8 cellular contexts compared by ENCODE assay signal in the genomic region with DNA sequence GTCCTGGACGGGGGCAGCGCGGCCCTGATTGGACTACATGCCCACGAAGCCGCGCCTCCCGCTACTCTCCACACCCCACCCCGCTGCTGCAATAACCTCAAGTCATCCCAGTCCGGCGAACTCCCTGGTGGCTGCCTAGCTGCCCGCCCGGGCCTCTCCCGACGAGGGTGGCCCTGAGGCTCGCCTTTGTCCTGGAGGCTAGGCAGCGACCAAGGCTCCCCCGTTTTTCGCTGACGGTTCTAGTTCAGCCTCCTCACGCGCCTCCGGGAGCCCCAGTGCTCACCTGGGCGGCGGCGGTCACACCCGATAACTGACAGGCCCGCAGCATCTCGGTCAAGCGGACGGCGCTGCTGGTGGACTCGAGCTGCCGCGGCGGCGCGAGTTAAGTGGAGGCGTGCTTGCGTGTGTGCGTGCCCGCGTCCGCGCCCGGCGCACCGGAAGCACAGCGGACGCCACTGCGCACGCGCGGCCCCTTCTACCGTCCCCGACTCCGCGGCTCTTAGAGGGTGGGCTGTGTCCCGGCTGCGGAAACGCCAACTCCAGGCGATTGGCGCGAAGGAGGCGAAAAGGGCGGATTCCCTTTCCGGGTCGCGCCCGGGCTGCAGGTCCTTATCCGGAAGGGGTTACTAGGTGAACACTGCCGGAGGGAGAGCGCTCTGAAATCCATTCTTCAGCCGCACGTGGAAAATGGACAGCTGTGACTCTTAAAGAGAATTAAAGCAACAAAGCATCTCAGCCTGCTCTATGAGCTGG. TPM values are rescaled to one million over a fixed set of nuclear protein-coding genes. Genes with fewer than 3 reads are reported as not detected.
DNase-seq lines count a peak whose midpoint lies in the region; TF ChIP-seq lines count a peak whose summit lies in the region.

A gene (minus strand): TSS at position 408 of the 753 bp plus-strand sequence. CDS start 80 bp downstream, at position 328.

- peak within 1 kb of the TSS; percentile 99 for H3K27ac ChIP-seq in suprapubic skin

- peak within 1 kb of the TSS; percentile 94 for H3K27ac Mint-ChIP-seq in activated naive CD4-positive, alpha-beta T cell treated with anti-CD3 and anti-CD28 coated beads, Interleukin-2, amount 10 ng/mL, durations not matched to agents 7 days and 5 days

- peak; percentile 86 for DNase-seq in GF-D8 (lab: John Stamatoyannopoulos, UW)
- peak; percentile 91 for DNase-seq in HEK293T (ENCODE audit: extremely low spot score)
- DNase-seq in MV-4-11 (lab: John Stamatoyannopoulos, UW) = peak; percentile 94
- peak; percentile 96 for DNase-seq in SK-N-DZ (ENCODE audit: low spot score)
- peak; percentile 96 for DNase-seq in activated naive CD4-positive, alpha-beta T cell treated with anti-CD3 and anti-CD28 coated beads, Interleukin-2, amount 10 ng/mL, durations not matched to agents 7 days and 5 days
- peak; percentile 91 for DNase-seq in germinal center (ENCODE audit: low spot score)
- DNase-seq in nucleus accumbens (lab: John Stamatoyannopoulos, UW) = peak; percentile 49 to 97 (median 93)
- DNase-seq in suprapubic skin (ENCODE audit: low spot score in 2 of 2) = peak; percentile 98

- no peaks in the 10 kb centered on the region for H3K9me3 ChIP-seq in suprapubic skin

- peak within 1 kb of the TSS; percentile 96 for H3K4me3 Mint-ChIP-seq in activated naive CD4-positive, alpha-beta T cell treated with anti-CD3 and anti-CD28 coated beads, Interleukin-2, amount 10 ng/mL, durations not matched to agents 7 days and 5 days

- peak within 1 kb of the TSS; percentile 90 for H3K4me3 ChIP-seq in suprapubic skin

- H3K27me3 Mint-ChIP-seq in activated naive CD4-positive, alpha-beta T cell treated with anti-CD3 and anti-CD28 coated beads, Interleukin-2, amount 10 ng/mL, durations not matched to agents 7 days and 5 days = no peaks in the 10 kb centered on the region

- TF ChIP-seq POLR2A in suprapubic skin (IDR thresholded peaks at IDR 0.05) = peak; percentile 82

- TF ChIP-seq EP300 in suprapubic skin (IDR thresholded peaks at IDR 0.05) = no peak

- CTCF ChIA-PET in HEK293T (lab: Yijun Ruan, JAX) = interaction anchor here (0.6 kb wide), 1 partner anchor 629 kb away, joined by 3 read pairs; no protein-coding TSS in a partner anchor
- CTCF ChIA-PET in activated naive CD4-positive, alpha-beta T cell treated with anti-CD3 and anti-CD28 coated beads, Interleukin-2, amount 10 ng/mL, durations not matched to agents 7 days and 5 days (lab: Charles Lee) = interaction anchor here (1.8 kb wide), 1 partner anchor 10 kb away, joined by 3 read pairs; no protein-coding TSS in a partner anchor

- H3K4me1 Mint-ChIP-seq in activated naive CD4-positive, alpha-beta T cell treated with anti-CD3 and anti-CD28 coated beads, Interleukin-2, amount 10 ng/mL, durations not matched to agents 7 days and 5 days = peaks cover 63% of the 10 kb centered on the region

- H3K27me3 ChIP-seq in suprapubic skin = no peaks in the 10 kb centered on the region

- no peak for TF ChIP-seq CTCF in suprapubic skin (IDR thresholded peaks at IDR 0.05)

- H3K36me3 ChIP-seq in suprapubic skin = no peaks in the 10 kb centered on the region

- POLR2A ChIA-PET in HEK293T (lab: Yijun Ruan, JAX) = interaction anchor here (0.6 to 3.2 kb wide), 15 partner anchors 10 to 475 kb away, joined by 3 to 40 read pairs (median 4); a partner anchor contains a TSS

- H3K36me3 Mint-ChIP-seq in activated naive CD4-positive, alpha-beta T cell treated with anti-CD3 and anti-CD28 coated beads, Interleukin-2, amount 10 ng/mL, durations not matched to agents 7 days and 5 days = peaks cover 25% of the 10 kb centered on the region

- under 1% methylated on average over 21 of the region's 74 CpGs for WGBS in suprapubic skin

- peaks cover 48% of the 10 kb centered on the region for H3K4me1 ChIP-seq in suprapubic skin

- H3K9me3 Mint-ChIP-seq in activated naive CD4-positive, alpha-beta T cell treated with anti-CD3 and anti-CD28 coated beads, Interleukin-2, amount 10 ng/mL, durations not matched to agents 7 days and 5 days = no peaks in the 10 kb centered on the region

TF ChIP-seq in HEK293T, 16 proteins besides CTCF, POLR2A, EP300 and RAD21:
- TF ChIP-seq ARNT (IDR thresholded peaks at IDR 0.05) = no peak
- no peak for TF ChIP-seq FOXM1 (IDR thresholded peaks at IDR 0.05; ENCODE audit: borderline replicate concordance)
- peak; percentile 82 for TF ChIP-seq ELF4 (IDR thresholded peaks at IDR 0.05)
- TF ChIP-seq SUZ12 (IDR thresholded peaks at IDR 0.05) = no peak
- peak; percentile 51; the same call in 1 of the 2 replicates for TF ChIP-seq L3MBTL2 (conservative IDR thresholded peaks at IDR 0.05)
- TF ChIP-seq LEF1 (IDR thresholded peaks at IDR 0.05; ENCODE audit: borderline replicate concordance) = no peak
- TF ChIP-seq SP1 (IDR thresholded peaks at IDR 0.05) = no peak
- TF ChIP-seq, protein P1, sequence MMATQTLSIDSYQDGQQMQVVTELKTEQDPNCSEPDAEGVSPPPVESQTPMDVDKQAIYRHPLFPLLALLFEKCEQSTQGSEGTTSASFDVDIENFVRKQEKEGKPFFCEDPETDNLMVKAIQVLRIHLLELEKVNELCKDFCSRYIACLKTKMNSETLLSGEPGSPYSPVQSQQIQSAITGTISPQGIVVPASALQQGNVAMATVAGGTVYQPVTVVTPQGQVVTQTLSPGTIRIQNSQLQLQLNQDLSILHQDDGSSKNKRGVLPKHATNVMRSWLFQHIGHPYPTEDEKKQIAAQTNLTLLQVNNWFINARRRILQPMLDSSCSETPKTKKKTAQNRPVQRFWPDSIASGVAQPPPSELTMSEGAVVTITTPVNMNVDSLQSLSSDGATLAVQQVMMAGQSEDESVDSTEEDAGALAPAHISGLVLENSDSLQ (IDR thresholded peaks at IDR 0.05) = peak; percentile 71

RNA-seq across cellular contexts. Expression of the gene that starts here (rescaled TPM):
- polyA plus RNA-seq in SK-N-DZ (2014; cell fraction: cytosol; rRNA removed) = 78.9 and 89.0 TPM in 2 replicates
- polyA plus RNA-seq in SK-N-DZ (2014; cell fraction: nucleus; rRNA removed) = 61.3 and 86.7 TPM in 2 replicates
- 10 to 100 TPM; 39.5 to 73.2 (median 46.7) TPM for total RNA-seq in suprapubic skin

Comparison
In these comparisons a context has a peak if more than half of its experiments do, and no peak if none do; other contexts are left out.
1. Peak in every context shown above with its lines: DNase-seq, H3K4me3 ChIP-seq and H3K27ac ChIP-seq.